In the genomic region with DNA sequence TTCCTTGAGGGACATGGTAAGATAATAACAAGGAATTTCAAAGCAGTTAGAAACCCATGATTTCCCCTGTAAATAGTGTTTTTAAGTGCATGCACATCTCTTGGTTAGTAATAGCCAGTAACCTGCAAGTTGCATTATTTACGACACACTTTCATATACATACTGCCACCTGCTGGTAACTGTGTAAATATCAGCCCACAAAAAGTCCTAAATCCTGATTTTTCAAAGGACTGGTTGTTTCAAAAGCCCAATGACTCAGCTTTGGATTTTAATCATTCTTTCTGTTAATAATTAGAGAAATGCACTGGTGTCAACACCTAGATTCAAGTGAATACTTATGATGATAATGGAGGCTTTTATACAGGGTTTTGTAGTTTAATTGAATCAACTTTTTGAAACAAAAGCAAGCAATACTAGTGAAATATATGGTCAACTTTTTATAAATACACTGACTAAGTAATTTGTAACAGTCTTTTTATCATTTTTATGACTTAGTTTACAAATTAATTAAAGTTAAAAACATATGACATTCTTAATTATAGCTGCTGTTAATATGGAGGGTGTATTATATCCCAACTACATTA, we compare ENCODE assay signal across 1 cellular context.
TF ChIP-seq lines count a peak whose summit lies in the region.

No MANE protein-coding gene starts in this region.

TF ChIP-seq in IMR-90, 13 proteins besides CTCF, POLR2A, EP300 and RAD21:
- TF ChIP-seq CEBPB (IDR thresholded peaks at IDR 0.05; ENCODE audit: low read depth, low read length), result peak; percentile 38; the same call in 1 of the 2 replicates
- TF ChIP-seq SMC3 (IDR thresholded peaks at IDR 0.05; ENCODE audit: low read depth, low read length), result peak; percentile 86
- TF ChIP-seq, protein P1, sequence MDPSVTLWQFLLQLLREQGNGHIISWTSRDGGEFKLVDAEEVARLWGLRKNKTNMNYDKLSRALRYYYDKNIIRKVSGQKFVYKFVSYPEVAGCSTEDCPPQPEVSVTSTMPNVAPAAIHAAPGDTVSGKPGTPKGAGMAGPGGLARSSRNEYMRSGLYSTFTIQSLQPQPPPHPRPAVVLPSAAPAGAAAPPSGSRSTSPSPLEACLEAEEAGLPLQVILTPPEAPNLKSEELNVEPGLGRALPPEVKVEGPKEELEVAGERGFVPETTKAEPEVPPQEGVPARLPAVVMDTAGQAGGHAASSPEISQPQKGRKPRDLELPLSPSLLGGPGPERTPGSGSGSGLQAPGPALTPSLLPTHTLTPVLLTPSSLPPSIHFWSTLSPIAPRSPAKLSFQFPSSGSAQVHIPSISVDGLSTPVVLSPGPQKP (IDR thresholded peaks at IDR 0.05; ENCODE audit: borderline replicate concordance, low read depth, low read length), result no peak
